Comparison of ENCODE assay signal across 1 cellular context in the genomic region with DNA sequence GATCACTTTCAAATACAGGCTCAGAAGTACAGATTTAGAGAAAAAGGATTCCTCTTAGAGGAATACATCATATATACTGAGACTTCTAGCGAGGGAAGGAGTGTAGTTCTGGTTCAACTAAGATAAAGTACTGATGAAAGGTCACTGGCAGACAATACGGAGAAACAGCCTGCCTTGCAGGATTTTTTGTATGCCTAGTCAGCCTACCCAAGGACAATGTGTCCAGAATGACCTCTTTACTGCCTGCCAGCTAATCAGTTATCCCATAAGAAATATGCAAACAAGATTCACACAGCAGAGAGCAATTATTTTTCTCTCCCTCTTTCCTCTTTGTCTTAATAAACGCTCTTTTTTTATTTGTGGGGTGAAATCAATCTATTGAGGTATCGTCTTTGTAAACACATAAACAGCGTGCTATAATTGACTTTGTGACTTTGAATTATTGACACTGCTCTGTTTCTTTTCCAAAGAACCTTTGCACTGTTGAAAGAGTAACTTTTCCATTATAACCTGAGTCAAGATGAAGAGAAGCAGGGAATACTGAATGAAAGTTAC.
A peak's percentile ranks its signal among the peaks of the same experiment; 100 is the strongest.
TF ChIP-seq lines count a peak whose summit lies in the region.

No MANE protein-coding gene starts in this region.

TF ChIP-seq in HepG2, 621 proteins besides CTCF, POLR2A, EP300 and RAD21 (continued from another document and continues in another):
- TF ChIP-seq DZIP1 (CRISPR knock-in tag; IDR thresholded peaks at IDR 0.05) (no peak), CBX1 (IDR thresholded peaks at IDR 0.05; ENCODE audit: low read depth) (no peak), FOXA3 (CRISPR knock-in tag; IDR thresholded peaks at IDR 0.05) (peak; percentile 77), POLR2G (IDR thresholded peaks at IDR 0.05; ENCODE audit: low read depth, low read length) (0 out of 2 replicates have a peak, but pooled peaks have one; percentile 29), ZNF563 (CRISPR knock-in tag; IDR thresholded peaks at IDR 0.05) (no peak), ZNF296 (CRISPR knock-in tag; conservative IDR thresholded peaks at IDR 0.05) (no peak), ZNF446 (CRISPR knock-in tag; IDR thresholded peaks at IDR 0.05) (no peak), ADNP (CRISPR knock-in tag; IDR thresholded peaks at IDR 0.05) (no peak), POLR2AphosphoS5 (IDR thresholded peaks at IDR 0.05; ENCODE audit: low read depth, low read length) (no peak), ZNF761 (CRISPR knock-in tag; conservative IDR thresholded peaks at IDR 0.05) (no peak), JUN (CRISPR knock-in tag; IDR thresholded peaks at IDR 0.05) (no peak), ZNF232 (CRISPR knock-in tag; IDR thresholded peaks at IDR 0.05; ENCODE audit: borderline replicate concordance) (no peak), ZNF337 (CRISPR knock-in tag; IDR thresholded peaks at IDR 0.05; ENCODE audit: borderline replicate concordance, low read depth) (no peak), ZNF230 (CRISPR knock-in tag; IDR thresholded peaks at IDR 0.05) (no peak), ZNF234 (CRISPR knock-in tag; conservative IDR thresholded peaks at IDR 0.05) (0 out of 2 replicates have a peak, but pooled peaks have one; percentile 86), KAT8 (CRISPR knock-in tag; IDR thresholded peaks at IDR 0.05) (peak; percentile 55), GTF2F1 (IDR thresholded peaks at IDR 0.05; ENCODE audit: low read length) (no peak), MEF2D (CRISPR knock-in tag; IDR thresholded peaks at IDR 0.05) (0 out of 2 replicates have a peak, but pooled peaks have one; percentile 58), ZNF317 (CRISPR knock-in tag; IDR thresholded peaks at IDR 0.05) (0 out of 2 replicates have a peak, but pooled peaks have one; percentile 25), REPIN1 (CRISPR knock-in tag; IDR thresholded peaks at IDR 0.05; ENCODE audit: borderline replicate concordance, low read depth) (no peak), YEATS4 (CRISPR knock-in tag; IDR thresholded peaks at IDR 0.05; ENCODE audit: borderline replicate concordance) (no peak; the same call in 1 of the 2 replicates), ETV6 (CRISPR knock-in tag; conservative IDR thresholded peaks at IDR 0.05) (no peak), ZNF629 (CRISPR knock-in tag; conservative IDR thresholded peaks at IDR 0.05) (no peak), ZNF207 (IDR thresholded peaks at IDR 0.05; ENCODE audit: borderline replicate concordance) (no peak), RCOR2 (CRISPR knock-in tag; IDR thresholded peaks at IDR 0.05) (no peak), MYPOP (CRISPR knock-in tag; IDR thresholded peaks at IDR 0.05) (peak; percentile 62; the same call in 1 of the 2 replicates), MIER3 (CRISPR knock-in tag; IDR thresholded peaks at IDR 0.05; ENCODE audit: borderline replicate concordance) (0 out of 2 replicates have a peak, but pooled peaks have one; percentile 24), STAG1 (CRISPR knock-in tag; IDR thresholded peaks at IDR 0.05) (no peak), PBX3 (CRISPR knock-in tag; IDR thresholded peaks at IDR 0.05; ENCODE audit: borderline replicate concordance) (no peak), PITX1 (CRISPR knock-in tag; IDR thresholded peaks at IDR 0.05) (no peak), ERF (CRISPR knock-in tag; IDR thresholded peaks at IDR 0.05) (peak; percentile 24; the same call in 1 of the 2 replicates), CHD2 (IDR thresholded peaks at IDR 0.05; ENCODE audit: low read depth, low read length) (no peak), ZNF354B (CRISPR knock-in tag; IDR thresholded peaks at IDR 0.05) (no peak), ZNF616 (CRISPR knock-in tag; IDR thresholded peaks at IDR 0.05; ENCODE audit: low read depth) (no peak), ZNF33A (CRISPR knock-in tag; IDR thresholded peaks at IDR 0.05; ENCODE audit: borderline replicate concordance) (no peak), IRF2 (CRISPR knock-in tag; IDR thresholded peaks at IDR 0.05) (peak; percentile 45; the same call in 1 of the 2 replicates), ZNF460 (CRISPR knock-in tag; IDR thresholded peaks at IDR 0.05; ENCODE audit: borderline replicate concordance) (no peak), ZNF569 (CRISPR knock-in tag; IDR thresholded peaks at IDR 0.05; ENCODE audit: borderline replicate concordance) (0 out of 2 replicates have a peak, but pooled peaks have one; percentile 16), LCORL (IDR thresholded peaks at IDR 0.05) (no peak), LCORL (CRISPR knock-in tag; IDR thresholded peaks at IDR 0.05) (no peak), HOXA5 (CRISPR knock-in tag; IDR thresholded peaks at IDR 0.05) (no peak), ZNF530 (CRISPR knock-in tag; IDR thresholded peaks at IDR 0.05; ENCODE audit: low read depth) (no peak), RXRB (CRISPR knock-in tag; IDR thresholded peaks at IDR 0.05; ENCODE audit: borderline replicate concordance) (peak; percentile 61), MBNL3 (CRISPR knock-in tag; conservative IDR thresholded peaks at IDR 0.05) (no peak), MBD4 (IDR thresholded peaks at IDR 0.05; ENCODE audit: borderline replicate concordance, low read length) (no peak), ZNF574 (CRISPR knock-in tag; IDR thresholded peaks at IDR 0.05) (no peak), FOXK2 (IDR thresholded peaks at IDR 0.05) (peak; percentile 59; the same call in 1 of the 2 replicates)
- TF ChIP-seq, protein P1, sequence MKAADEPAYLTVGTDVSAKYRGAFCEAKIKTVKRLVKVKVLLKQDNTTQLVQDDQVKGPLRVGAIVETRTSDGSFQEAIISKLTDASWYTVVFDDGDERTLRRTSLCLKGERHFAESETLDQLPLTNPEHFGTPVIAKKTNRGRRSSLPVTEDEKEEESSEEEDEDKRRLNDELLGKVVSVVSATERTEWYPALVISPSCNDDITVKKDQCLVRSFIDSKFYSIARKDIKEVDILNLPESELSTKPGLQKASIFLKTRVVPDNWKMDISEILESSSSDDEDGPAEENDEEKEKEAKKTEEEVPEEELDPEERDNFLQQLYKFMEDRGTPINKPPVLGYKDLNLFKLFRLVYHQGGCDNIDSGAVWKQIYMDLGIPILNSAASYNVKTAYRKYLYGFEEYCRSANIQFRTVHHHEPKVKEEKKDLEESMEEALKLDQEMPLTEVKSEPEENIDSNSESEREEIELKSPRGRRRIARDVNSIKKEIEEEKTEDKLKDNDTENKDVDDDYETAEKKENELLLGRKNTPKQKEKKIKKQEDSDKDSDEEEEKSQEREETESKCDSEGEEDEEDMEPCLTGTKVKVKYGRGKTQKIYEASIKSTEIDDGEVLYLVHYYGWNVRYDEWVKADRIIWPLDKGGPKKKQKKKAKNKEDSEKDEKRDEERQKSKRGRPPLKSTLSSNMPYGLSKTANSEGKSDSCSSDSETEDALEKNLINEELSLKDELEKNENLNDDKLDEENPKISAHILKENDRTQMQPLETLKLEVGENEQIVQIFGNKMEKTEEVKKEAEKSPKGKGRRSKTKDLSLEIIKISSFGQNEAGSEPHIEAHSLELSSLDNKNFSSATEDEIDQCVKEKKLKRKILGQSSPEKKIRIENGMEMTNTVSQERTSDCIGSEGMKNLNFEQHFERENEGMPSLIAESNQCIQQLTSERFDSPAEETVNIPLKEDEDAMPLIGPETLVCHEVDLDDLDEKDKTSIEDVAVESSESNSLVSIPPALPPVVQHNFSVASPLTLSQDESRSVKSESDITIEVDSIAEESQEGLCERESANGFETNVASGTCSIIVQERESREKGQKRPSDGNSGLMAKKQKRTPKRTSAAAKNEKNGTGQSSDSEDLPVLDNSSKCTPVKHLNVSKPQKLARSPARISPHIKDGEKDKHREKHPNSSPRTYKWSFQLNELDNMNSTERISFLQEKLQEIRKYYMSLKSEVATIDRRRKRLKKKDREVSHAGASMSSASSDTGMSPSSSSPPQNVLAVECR (CRISPR knock-in tag; IDR thresholded peaks at IDR 0.05; ENCODE audit: borderline replicate concordance) = peak; percentile 49; the same call in 1 of the 2 replicates
- TF ChIP-seq, protein P2, sequence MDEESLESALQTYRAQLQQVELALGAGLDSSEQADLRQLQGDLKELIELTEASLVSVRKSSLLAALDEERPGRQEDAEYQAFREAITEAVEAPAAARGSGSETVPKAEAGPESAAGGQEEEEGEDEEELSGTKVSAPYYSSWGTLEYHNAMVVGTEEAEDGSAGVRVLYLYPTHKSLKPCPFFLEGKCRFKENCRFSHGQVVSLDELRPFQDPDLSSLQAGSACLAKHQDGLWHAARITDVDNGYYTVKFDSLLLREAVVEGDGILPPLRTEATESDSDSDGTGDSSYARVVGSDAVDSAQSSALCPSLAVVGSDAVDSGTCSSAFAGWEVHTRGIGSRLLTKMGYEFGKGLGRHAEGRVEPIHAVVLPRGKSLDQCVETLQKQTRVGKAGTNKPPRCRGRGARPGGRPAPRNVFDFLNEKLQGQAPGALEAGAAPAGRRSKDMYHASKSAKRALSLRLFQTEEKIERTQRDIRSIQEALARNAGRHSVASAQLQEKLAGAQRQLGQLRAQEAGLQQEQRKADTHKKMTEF (CRISPR knock-in tag; IDR thresholded peaks at IDR 0.05) = peak; percentile 73; the same call in 1 of the 2 replicates
- TF ChIP-seq, protein P3, sequence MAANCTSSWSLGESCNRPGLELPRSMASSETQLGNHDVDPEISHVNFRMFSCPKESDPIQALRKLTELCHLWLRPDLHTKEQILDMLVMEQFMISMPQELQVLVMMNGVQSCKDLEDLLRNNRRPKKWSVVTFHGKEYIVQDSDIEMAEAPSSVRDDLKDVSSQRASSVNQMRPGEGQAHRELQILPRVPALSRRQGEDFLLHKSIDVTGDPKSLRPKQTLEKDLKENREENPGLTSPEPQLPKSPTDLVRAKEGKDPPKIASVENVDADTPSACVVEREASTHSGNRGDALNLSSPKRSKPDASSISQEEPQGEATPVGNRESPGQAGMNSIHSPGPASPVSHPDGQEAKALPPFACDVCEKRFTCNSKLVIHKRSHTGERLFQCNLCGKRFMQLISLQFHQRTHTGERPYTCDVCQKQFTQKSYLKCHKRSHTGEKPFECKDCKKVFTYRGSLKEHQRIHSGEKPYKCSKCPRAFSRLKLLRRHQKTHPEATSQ (CRISPR knock-in tag; IDR thresholded peaks at IDR 0.05; ENCODE audit: borderline replicate concordance) = no peak
- TF ChIP-seq, protein P4, sequence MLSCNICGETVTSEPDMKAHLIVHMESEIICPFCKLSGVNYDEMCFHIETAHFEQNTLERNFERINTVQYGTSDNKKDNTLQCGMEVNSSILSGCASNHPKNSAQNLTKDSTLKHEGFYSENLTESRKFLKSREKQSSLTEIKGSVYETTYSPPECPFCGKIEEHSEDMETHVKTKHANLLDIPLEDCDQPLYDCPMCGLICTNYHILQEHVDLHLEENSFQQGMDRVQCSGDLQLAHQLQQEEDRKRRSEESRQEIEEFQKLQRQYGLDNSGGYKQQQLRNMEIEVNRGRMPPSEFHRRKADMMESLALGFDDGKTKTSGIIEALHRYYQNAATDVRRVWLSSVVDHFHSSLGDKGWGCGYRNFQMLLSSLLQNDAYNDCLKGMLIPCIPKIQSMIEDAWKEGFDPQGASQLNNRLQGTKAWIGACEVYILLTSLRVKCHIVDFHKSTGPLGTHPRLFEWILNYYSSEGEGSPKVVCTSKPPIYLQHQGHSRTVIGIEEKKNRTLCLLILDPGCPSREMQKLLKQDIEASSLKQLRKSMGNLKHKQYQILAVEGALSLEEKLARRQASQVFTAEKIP (CRISPR knock-in tag; IDR thresholded peaks at IDR 0.05; ENCODE audit: borderline replicate concordance) = no peak
